ENCODE assay signal across 7 cellular contexts in the genomic region with DNA sequence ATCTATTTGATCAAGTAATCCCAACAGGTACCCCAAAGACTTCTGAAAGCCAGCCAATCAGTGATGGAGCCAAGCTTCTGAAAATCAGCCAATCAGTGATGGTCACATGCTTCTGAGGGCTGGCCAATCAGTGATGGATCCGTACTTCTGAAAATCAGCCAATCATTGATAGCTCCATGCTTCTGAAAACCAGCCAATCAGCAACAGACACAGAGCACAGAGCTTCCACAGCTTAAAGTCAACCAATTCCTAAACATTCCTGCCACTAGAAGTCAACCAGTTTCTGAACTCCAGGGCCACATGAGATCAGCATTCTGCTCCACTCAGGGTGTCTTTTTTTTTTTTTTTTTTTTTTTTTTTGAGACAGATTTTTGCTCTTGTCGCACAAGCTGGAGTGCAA. TPM values are rescaled to one million over a fixed set of nuclear protein-coding genes. Genes with fewer than 3 reads are reported as not detected.
A peak's percentile ranks its signal among the peaks of the same experiment; 100 is the strongest.
DNase-seq lines count a peak whose midpoint lies in the region; ATAC-seq and TF ChIP-seq lines count a peak whose summit lies in the region.
"Had no signal": no experiment of that assay in that cellular context is flagged by ENCODE, and none has a peak within 500 bp of the region (broad histone marks: within the 10 kb centered on the region; RNA-seq: fewer than 3 reads in every experiment).

No MANE protein-coding gene starts in this region.

- H3K27me3 ChIP-seq in PC-3 (ENCODE audit: low read length), result no peaks in the 10 kb centered on the region

- H3K9ac ChIP-seq in PC-3 (ENCODE audit: low read length), result no peak overlapping the region

- no peaks in the 10 kb centered on the region for H3K9me2 ChIP-seq in PC-3 (replicated peaks; ENCODE audit: low read length)

- CTCF ChIA-PET in PC-3 (lab: Charles Lee), result interaction anchor here (0.6 to 1.0 kb wide), 3 partner anchors 38 to 56 kb away, joined by 3 to 9 read pairs (median 5); no protein-coding TSS in a partner anchor

- TF ChIP-seq CTCF in PC-3 (conservative IDR thresholded peaks at IDR 0.05; ENCODE audit: low read depth, low read length), result no peak; the same call in 1 of the 2 replicates
- no peak for TF ChIP-seq CTCF in foreskin fibroblast (IDR thresholded peaks at IDR 0.05; ENCODE audit: low read depth, low read length)

- H3K79me2 ChIP-seq in PC-3 (ENCODE audit: low read length), result no peaks in the 10 kb centered on the region

- no peaks in the 10 kb centered on the region for H3K9me3 ChIP-seq in PC-3 (ENCODE audit: low read length)

- intact Hi-C loops in PC-3 (cut with micrococcal nuclease), result no loop called here

- H3K4me3 ChIP-seq in PC-3 (ENCODE audit: low read length) (no peak overlapping the region), foreskin fibroblast (ENCODE audit: low read depth in 1 of 2, low read length in 2 of 2) (no peak overlapping the region)

- no TSS peak for BruUV-seq in PC-3 (replicated peaks; lab: Mats Ljungman, UMichigan)

- H3F3A ChIP-seq in PC-3 (ENCODE audit: low read length, unreplicated experiment), result no peaks in the 10 kb centered on the region

- peak; percentile 32 for DNase-seq in GM04503 (ENCODE audit: low read depth)
- DNase-seq in PC-3, result peak; percentile 39
- DNase-seq in foreskin fibroblast, result peak; percentile 56 to 75
- DNase-seq in COLO829 (ENCODE audit: low spot score), result no peak
- DNase-seq: hippocampal formation had no signal

- H3K36me3 ChIP-seq in PC-3 (ENCODE audit: low read depth, low read length), result no peaks in the 10 kb centered on the region

- no peaks in the 10 kb centered on the region for H4K20me1 ChIP-seq in PC-3 (ENCODE audit: low read length)

- POLR2A ChIA-PET in PC-3 (lab: Charles Lee; ENCODE audit: unreplicated experiment), result no interaction called here

- no peaks in the 10 kb centered on the region for H3K4me1 ChIP-seq in PC-3 (ENCODE audit: insufficient read depth, low read length)

- H3K27ac ChIP-seq in PC-3 (ENCODE audit: low read length), result no peak overlapping the region

- H2AFZ ChIP-seq in PC-3 (ENCODE audit: low read length), result no peak overlapping the region

- no peak for ATAC-seq in PC-3
- ATAC-seq in GM21737 (IDR thresholded peaks at IDR 0.05; ENCODE audit: unreplicated experiment), result no peak
- no peak for ATAC-seq in HG02884 (IDR thresholded peaks at IDR 0.05; ENCODE audit: unreplicated experiment)

- H3K4me2 ChIP-seq in PC-3 (ENCODE audit: low read length), result no peak overlapping the region

RNA-seq across cellular contexts. Expression of gene HSD17B14, which starts 8.2 kb away (rescaled TPM):
- 15.0 and 15.4 TPM in 2 replicates for total RNA-seq in PC-3 (2014; rRNA removed)

RNA-seq across cellular contexts. Expression of gene PLEKHA4, which starts 23.9 kb away (rescaled TPM):
- 0.63 and 1.2 TPM in 2 replicates for total RNA-seq in PC-3 (2014; rRNA removed)

RNA-seq across cellular contexts. Expression of gene PPP1R15A, which starts 27.7 kb away (rescaled TPM):
- total RNA-seq in PC-3 (2014; rRNA removed), result 78.0 and 105 TPM in 2 replicates

RNA-seq across cellular contexts. Expression of gene BCAT2, which starts 33.6 kb away (rescaled TPM):
- 41.1 and 50.0 TPM in 2 replicates for total RNA-seq in PC-3 (2014; rRNA removed)

RNA-seq across cellular contexts. Expression of gene TULP2, which starts 54.1 kb away (rescaled TPM):
- not detected in 2 replicates for total RNA-seq in PC-3 (2014; rRNA removed)
